ENCODE assay signal across 9 cellular contexts in the genomic region with DNA sequence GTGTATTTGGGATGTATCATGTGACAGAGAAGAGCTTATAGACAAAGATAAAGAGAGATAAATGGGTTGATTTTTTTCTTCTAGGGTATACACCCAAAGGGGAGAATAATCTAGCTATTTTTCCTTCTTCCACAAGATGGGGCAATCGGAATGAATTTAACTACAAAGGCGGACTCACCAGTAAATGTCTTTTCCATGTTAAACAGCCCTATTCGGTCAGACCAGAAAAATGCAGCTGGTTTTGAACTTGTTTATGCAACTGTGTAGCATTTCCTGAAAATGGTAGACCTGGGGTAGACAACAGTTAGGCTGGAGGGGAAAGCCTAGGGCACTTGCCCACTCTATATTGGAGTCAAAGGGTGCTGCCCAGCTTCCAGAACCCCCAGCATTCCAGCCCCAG.
A peak's percentile ranks its signal among the peaks of the same experiment; 100 is the strongest.
DNase-seq lines count a peak whose midpoint lies in the region; ATAC-seq and TF ChIP-seq lines count a peak whose summit lies in the region.
"Had no signal": no experiment of that assay in that cellular context is flagged by ENCODE, and none has a peak within 500 bp of the region (broad histone marks: within the 10 kb centered on the region; RNA-seq: fewer than 3 reads in every experiment).

No MANE protein-coding gene starts in this region.

- no peaks in the 10 kb centered on the region for H3K9me3 ChIP-seq in SK-N-SH
- H3K9me3 ChIP-seq in OCI-LY1 (ENCODE audit: low read length), result no peaks in the 10 kb centered on the region
- H3K9me3 ChIP-seq in hepatocyte (ENCODE audit: low read depth), result no peaks in the 10 kb centered on the region
- H3K9me3 ChIP-seq in testis, result no peaks in the 10 kb centered on the region
- no peaks in the 10 kb centered on the region for H3K9me3 ChIP-seq in T-helper 17 cell (ENCODE audit: control insufficient read depth, low read length, poor library complexity, severe bottlenecking)

- H3K4me2 ChIP-seq in SK-N-SH (no peak overlapping the region), OCI-LY1 (ENCODE audit: low read length) (no peak overlapping the region), hepatocyte (no peak overlapping the region)

- WGBS in SK-N-SH (ENCODE audit: low lambda C conversion rate), result 3% methylated on average over 3 of the region's 3 CpGs
- 16% methylated on average over 3 of the region's 3 CpGs for WGBS in hepatocyte (ENCODE audit: low lambda C conversion rate, missing lambda C conversion rate)
- WGBS in testis, 2 donors, result 29 to 31% methylated on average over 3 of the region's 3 CpGs

- H3K9me2 ChIP-seq in SK-N-SH (no peaks in the 10 kb centered on the region), OCI-LY1 (ENCODE audit: low read depth, low read length) (no peaks in the 10 kb centered on the region), hepatocyte (replicated peaks; ENCODE audit: insufficient read depth) (no peaks in the 10 kb centered on the region)

- peak overlapping the region in 1 of 2 experiments; percentile 48; a peak in 1 of 4 replicates for H3K4me3 ChIP-seq in SK-N-SH (ENCODE audit: low read depth in 2 of 2, low read length in 1 of 2)
- no peak overlapping the region for H3K4me3 ChIP-seq in OCI-LY1 (ENCODE audit: low read depth, low read length, poor library complexity, severe bottlenecking)
- H3K4me3 ChIP-seq in hepatocyte, result no peak overlapping the region
- H3K4me3 ChIP-seq in testis, result no peak overlapping the region

- H4K20me1 ChIP-seq in SK-N-SH (ENCODE audit: insufficient read depth) (no peaks in the 10 kb centered on the region), OCI-LY1 (ENCODE audit: insufficient read depth, low read length) (no peaks in the 10 kb centered on the region), hepatocyte (ENCODE audit: insufficient read depth, poor library complexity, severe bottlenecking) (no peaks in the 10 kb centered on the region)

- no peaks in the 10 kb centered on the region for H3K36me3 ChIP-seq in SK-N-SH (replicated peaks in 1 of 2; ENCODE audit: control insufficient read depth in 1 of 2, insufficient read depth in 2 of 2, low read length in 1 of 2)
- no peaks in the 10 kb centered on the region for H3K36me3 ChIP-seq in OCI-LY1 (ENCODE audit: insufficient read depth, low read length)
- H3K36me3 ChIP-seq in hepatocyte (replicated peaks; ENCODE audit: insufficient read depth, low read depth), result no peaks in the 10 kb centered on the region
- H3K36me3 ChIP-seq in testis (ENCODE audit: low read depth, missing control alignments), result no peaks in the 10 kb centered on the region

- H2AFZ ChIP-seq in SK-N-SH (ENCODE audit: low read depth), result no peak overlapping the region
- no peak overlapping the region for H2AFZ ChIP-seq in OCI-LY1 (ENCODE audit: low read length)
- H2AFZ ChIP-seq in hepatocyte, result no peak overlapping the region

- no peak for TF ChIP-seq CTCF in SK-N-SH (IDR thresholded peaks at IDR 0.05)
- peak; percentile 40; the same call in 1 of the 2 replicates for TF ChIP-seq CTCF in OCI-LY1 (IDR thresholded peaks at IDR 0.05; ENCODE audit: low read length)
- peak; percentile 63 for TF ChIP-seq CTCF in hepatocyte (IDR thresholded peaks at IDR 0.05; ENCODE audit: poor library complexity)
- TF ChIP-seq CTCF in testis (IDR thresholded peaks at IDR 0.05), result peak in 2 of 3 experiments; percentile 13 to 23

- no peaks in the 10 kb centered on the region for H3K4me1 Mint-ChIP-seq in T-helper 17 cell
- H3K4me1 Mint-ChIP-seq in activated CD4-positive, alpha-beta T cell treated with anti-CD3 and anti-CD28 coated beads for 36 hours, result no peaks in the 10 kb centered on the region
- H3K4me1 Mint-ChIP-seq: B cell had no signal

- intact Hi-C loops in testis (cut with DNase I; ENCODE audit: low total_unique reads), result no loop called here
- intact Hi-C loops in activated CD4-positive, alpha-beta T cell treated with anti-CD3 and anti-CD28 coated beads for 36 hours (cut with DNase I, micrococcal nuclease), result no loop called here

- TF ChIP-seq EP300 in SK-N-SH (IDR thresholded peaks at IDR 0.05; ENCODE audit: borderline replicate concordance in 1 of 2, low read depth in 1 of 2, low read length in 1 of 2), result no peak

- CTCF ChIA-PET in SK-N-SH (lab: Yijun Ruan, JAX), result interaction anchor here (0.6 to 2.9 kb wide), 9 partner anchors 10 to 952 kb away, joined by 3 to 14 read pairs (median 4); no protein-coding TSS in a partner anchor
- CTCF ChIA-PET in activated CD4-positive, alpha-beta T cell treated with anti-CD3 and anti-CD28 coated beads for 36 hours (lab: Charles Lee), result interaction anchor here (0.5 kb wide), 1 partner anchor 91 kb away, joined by 3 read pairs; no protein-coding TSS in a partner anchor

- no peak overlapping the region for H3K27ac Mint-ChIP-seq in T-helper 17 cell
- no peak overlapping the region for H3K27ac Mint-ChIP-seq in activated CD4-positive, alpha-beta T cell treated with anti-CD3 and anti-CD28 coated beads for 36 hours
- H3K27ac Mint-ChIP-seq: B cell had no signal

- no peak for ATAC-seq in SK-N-SH treated with all-trans-retinoic acid at 6 μM for 48 hours
- ATAC-seq in T-helper 17 cell, result no peak
- ATAC-seq in activated CD4-positive, alpha-beta T cell treated with anti-CD3 and anti-CD28 coated beads for 36 hours, result no peak

- no peak overlapping the region for H3K9ac ChIP-seq in SK-N-SH
- H3K9ac ChIP-seq in OCI-LY1 (ENCODE audit: low read length), result no peak overlapping the region

- POLR2A ChIA-PET in SK-N-SH (lab: Yijun Ruan, JAX), result no interaction called here
- POLR2A ChIA-PET in activated CD4-positive, alpha-beta T cell treated with anti-CD3 and anti-CD28 coated beads for 36 hours (lab: Charles Lee), result no interaction called here

- H3K79me2 ChIP-seq in SK-N-SH (ENCODE audit: insufficient read depth), result no peaks in the 10 kb centered on the region
- H3K79me2 ChIP-seq in OCI-LY1 (ENCODE audit: insufficient read depth, low read length), result no peaks in the 10 kb centered on the region
- no peaks in the 10 kb centered on the region for H3K79me2 ChIP-seq in hepatocyte

- no peaks in the 10 kb centered on the region for H3F3A ChIP-seq in SK-N-SH (replicated peaks; ENCODE audit: insufficient read depth)
- H3F3A ChIP-seq in OCI-LY1 (ENCODE audit: insufficient read depth, low read length), result no peaks in the 10 kb centered on the region

- peaks cover 7% of the 10 kb centered on the region for H3K9me3 Mint-ChIP-seq in activated CD4-positive, alpha-beta T cell treated with anti-CD3 and anti-CD28 coated beads for 36 hours (ENCODE audit: low read depth)

- H3K27me3 Mint-ChIP-seq in T-helper 17 cell, result no peaks in the 10 kb centered on the region
- H3K27me3 Mint-ChIP-seq in activated CD4-positive, alpha-beta T cell treated with anti-CD3 and anti-CD28 coated beads for 36 hours, result no peaks in the 10 kb centered on the region
- H3K27me3 Mint-ChIP-seq: B cell had no signal

- DNase-seq in SK-N-SH (peak; percentile 0), hepatocyte (ENCODE audit: low spot score) (peak; percentile 71), testis (no peak), T-helper 17 cell (no peak), HPDE6-E6E7 (ENCODE audit: extremely low spot score) (no peak)
- DNase-seq in activated CD4-positive, alpha-beta T cell treated with anti-CD3 and anti-CD28 coated beads for 36 hours, result no peak

- no peaks in the 10 kb centered on the region for H3K36me3 Mint-ChIP-seq in T-helper 17 cell (ENCODE audit: low read depth)
- H3K36me3 Mint-ChIP-seq in activated CD4-positive, alpha-beta T cell treated with anti-CD3 and anti-CD28 coated beads for 36 hours (ENCODE audit: low read depth), result no peaks in the 10 kb centered on the region

- no peak overlapping the region for H3K4me3 Mint-ChIP-seq in T-helper 17 cell
- H3K4me3 Mint-ChIP-seq in activated CD4-positive, alpha-beta T cell treated with anti-CD3 and anti-CD28 coated beads for 36 hours, result no peak overlapping the region
- H3K4me3 Mint-ChIP-seq: B cell had no signal

- H3K4me1 ChIP-seq in SK-N-SH (ENCODE audit: control insufficient read depth in 1 of 2, insufficient read depth in 2 of 2, low read depth in 1 of 2, low read length in 1 of 2) (no peaks in the 10 kb centered on the region), OCI-LY1 (ENCODE audit: insufficient read depth, low read length, severe bottlenecking) (no peaks in the 10 kb centered on the region), hepatocyte (ENCODE audit: insufficient read depth) (peaks cover 4% of the 10 kb centered on the region), testis (no peaks in the 10 kb centered on the region)

- H3K27ac ChIP-seq in SK-N-SH (ENCODE audit: low read depth in 2 of 2, low read length in 1 of 2) (no peak overlapping the region), OCI-LY1 (ENCODE audit: low read depth, low read length, poor library complexity, severe bottlenecking) (no peak overlapping the region), hepatocyte (no peak overlapping the region), testis (no peak overlapping the region)

- TF ChIP-seq RAD21 in SK-N-SH (IDR thresholded peaks at IDR 0.05; ENCODE audit: low read length), result peak; percentile 52

- H3K27me3 ChIP-seq in SK-N-SH (ENCODE audit: insufficient read depth) (no peaks in the 10 kb centered on the region), OCI-LY1 (ENCODE audit: insufficient read depth, low read length) (no peaks in the 10 kb centered on the region), hepatocyte (no peaks in the 10 kb centered on the region), testis (no peaks in the 10 kb centered on the region)

- no peak for TF ChIP-seq POLR2A in testis (IDR thresholded peaks at IDR 0.05)

TF ChIP-seq in SK-N-SH, 30 proteins besides CTCF, POLR2A, EP300 and RAD21 (continues in another document):
- TF ChIP-seq CHD2 (IDR thresholded peaks at IDR 0.05; ENCODE audit: low read length, partially characterized antibody), result no peak
- TF ChIP-seq MEF2A (IDR thresholded peaks at IDR 0.05; ENCODE audit: borderline replicate concordance, low read depth), result no peak
- TF ChIP-seq TCF12 (IDR thresholded peaks at IDR 0.05), result no peak

TF ChIP-seq in SK-N-SH treated with all-trans-retinoic acid at 6 μM for 48 hours, 23 proteins besides CTCF, POLR2A, EP300 and RAD21 (continues in another document):
- TF ChIP-seq ZNF8 (CRISPR knock-in tag; IDR thresholded peaks at IDR 0.05) (no peak), TOX (CRISPR knock-in tag; IDR thresholded peaks at IDR 0.05; ENCODE audit: borderline replicate concordance) (no peak), GLIS3 (CRISPR knock-in tag; IDR thresholded peaks at IDR 0.05) (no peak), ZC3H10 (CRISPR knock-in tag; IDR thresholded peaks at IDR 0.05) (no peak), RARB (CRISPR knock-in tag; IDR thresholded peaks at IDR 0.05) (no peak), SNAI2 (CRISPR knock-in tag; IDR thresholded peaks at IDR 0.05) (no peak)

Comparison
In these comparisons a context has a peak if more than half of its experiments do, and no peak if none do; other contexts are left out.
1. DNase-seq: peak in SK-N-SH (single experiment) and hepatocyte (single experiment); none in testis (single experiment), T-helper 17 cell (0 of 3), activated CD4-positive, alpha-beta T cell treated with anti-CD3 and anti-CD28 coated beads for 36 hours (single experiment) and HPDE6-E6E7 (single experiment).